In genomic region chr2:41914936-41915335, GRCh38 we compare ENCODE assay signal across 17 cellular contexts.
"Had no signal": no experiment of that assay in that cellular context is flagged by ENCODE, and none has a peak within 500 bp of the region (broad histone marks: within the 10 kb centered on the region; RNA-seq: fewer than 3 reads in every experiment).

No MANE protein-coding gene starts in this region.

- H3K36me3 Mint-ChIP-seq: activated naive CD8-positive, alpha-beta T cell treated with anti-CD3 and anti-CD28 coated beads for 36 hours; WTC11 had no signal

- H3K27ac Mint-ChIP-seq: activated CD8-positive, alpha-beta T cell treated with anti-CD3 and anti-CD28 coated beads, Interleukin-2, amount 10 ng/mL, durations not matched to agents 7 days and 5 days; activated naive CD8-positive, alpha-beta T cell treated with anti-CD3 and anti-CD28 coated beads for 36 hours; dendritic cell treated with granulocyte-macrophage colony-stimulating factor and Interleukin-4, amounts not matched to agents 40 ng/mL and 50 ng/mL, for 4 days had no signal

- H3K9me3 Mint-ChIP-seq: activated naive CD8-positive, alpha-beta T cell treated with anti-CD3 and anti-CD28 coated beads for 36 hours; dendritic cell treated with granulocyte-macrophage colony-stimulating factor and Interleukin-4, amounts not matched to agents 40 ng/mL and 50 ng/mL, for 4 days; neural crest cell; WTC11 had no signal

- H3K4me3 Mint-ChIP-seq: activated CD8-positive, alpha-beta T cell treated with anti-CD3 and anti-CD28 coated beads, Interleukin-2, amount 10 ng/mL, durations not matched to agents 7 days and 5 days; activated naive CD8-positive, alpha-beta T cell treated with anti-CD3 and anti-CD28 coated beads for 36 hours; dendritic cell treated with granulocyte-macrophage colony-stimulating factor and Interleukin-4, amounts not matched to agents 40 ng/mL and 50 ng/mL, for 4 days; neural crest cell; WTC11 had no signal

- H3K27me3 ChIP-seq: stomach had no signal

- ATAC-seq: activated CD8-positive, alpha-beta T cell treated with anti-CD3 and anti-CD28 coated beads, Interleukin-2, amount 10 ng/mL, durations not matched to agents 7 days and 5 days; lower lobe of right lung; WTC11 had no signal

- DNase-seq: activated CD4-positive, alpha-beta T cell treated with anti-CD3 and anti-CD28 coated beads for 4 hours; activated CD8-positive, alpha-beta memory T cell treated with anti-CD3 and anti-CD28 coated beads, Interleukin-2, amount 50 U/mL, for 48 hours; activated CD8-positive, alpha-beta T cell treated with anti-CD3 and anti-CD28 coated beads, Interleukin-2, amount 10 ng/mL, durations not matched to agents 7 days and 5 days; activated naive CD8-positive, alpha-beta T cell treated with anti-CD3 and anti-CD28 coated beads for 36 hours; anterior cingulate cortex; effector memory CD4-positive, alpha-beta T cell; hypothalamus; lower lobe of right lung; midbrain; stimulated activated CD4-positive, alpha-beta T cell treated with anti-CD3 and anti-CD28 coated beads, Interleukin-2, amount 100 ng/mL, for 24 hours; stomach; SW 1271 had no signal

- H3K4me3 ChIP-seq: lower lobe of right lung, prostate gland, stomach, thoracic aorta had no signal

- H3K9me3 ChIP-seq: lower lobe of right lung, prostate gland, stomach, thoracic aorta had no signal

- H3K36me3 ChIP-seq: lower lobe of right lung, prostate gland, stomach, thoracic aorta had no signal

- H3K27ac ChIP-seq: lower lobe of right lung, prostate gland, thoracic aorta had no signal

- H3K4me1 ChIP-seq: lower lobe of right lung, prostate gland had no signal

- H3K4me1 Mint-ChIP-seq: activated naive CD8-positive, alpha-beta T cell treated with anti-CD3 and anti-CD28 coated beads for 36 hours; WTC11 had no signal
